28 cellular contexts compared by ENCODE assay signal in genomic region chr15:88489321-88489720, GRCh38. TPM values are rescaled to one million over a fixed set of nuclear protein-coding genes. Genes with fewer than 3 reads are reported as not detected.
DNase-seq lines count a peak whose midpoint lies in the region; ATAC-seq, FAIRE-seq and TF ChIP-seq lines count a peak whose summit lies in the region.
"Had no signal": no experiment of that assay in that cellular context is flagged by ENCODE, and none has a peak within 500 bp of the region (broad histone marks: within the 10 kb centered on the region; RNA-seq: fewer than 3 reads in every experiment).

No MANE protein-coding gene starts in this region.

- H2AFZ ChIP-seq in neural progenitor cell (replicated peaks): no peak overlapping the region
- H2AFZ ChIP-seq: GM23248 had no signal

- H3K27me3 ChIP-seq in neural progenitor cell: peaks cover 6% of the 10 kb centered on the region
- H3K27me3 ChIP-seq: SJCRH30, testis had no signal

- H3K9me3 ChIP-seq in neural progenitor cell (ENCODE audit: low read depth): no peaks in the 10 kb centered on the region
- H3K9me3 ChIP-seq: SJCRH30, testis had no signal

- H3K27ac Mint-ChIP-seq in WTC11: no peak overlapping the region
- no peak overlapping the region for H3K27ac Mint-ChIP-seq in neural progenitor cell
- H3K27ac Mint-ChIP-seq in activated CD4-positive, alpha-beta T cell treated with anti-CD3 and anti-CD28 coated beads, Interleukin-2, amount 10 ng/mL, durations not matched to agents 7 days and 5 days: no peak overlapping the region
- H3K27ac Mint-ChIP-seq: activated CD4-positive, alpha-beta T cell treated with anti-CD3 and anti-CD28 coated beads, Interleukin-2, amount 10 ng/mL, durations not matched to agents 24 days and 14 days; activated CD8-positive, alpha-beta memory T cell treated with anti-CD3 and anti-CD28 coated beads, Interleukin-2, amount 10 ng/mL, durations not matched to agents 7 days and 5 days; activated naive CD8-positive, alpha-beta T cell treated with anti-CD3 and anti-CD28 coated beads, Interleukin-2, amount 10 ng/mL, durations not matched to agents 7 days and 5 days; CD4-positive, alpha-beta T cell; T-helper 1 cell treated with Interleukin-12 subunit alpha and Interleukin-12 subunit beta and Interleukin-4 antibody, amounts not matched to agents 30 μg/mL and 1 μg/mL, for 36 hours had no signal

- no peaks in the 10 kb centered on the region for H3K36me3 ChIP-seq in neural progenitor cell
- H3K36me3 ChIP-seq: SJCRH30 had no signal

- TF ChIP-seq CTCF in GM12864 (IDR thresholded peaks at IDR 0.05; ENCODE audit: low read depth, low read length, missing control alignments) (peak; percentile 14), HFF-Myc (IDR thresholded peaks at IDR 0.05; ENCODE audit: low read depth, low read length, missing control alignments) (peak; percentile 16), WTC11 (IDR thresholded peaks at IDR 0.05) (no peak), neural progenitor cell (IDR thresholded peaks at IDR 0.05) (peak; percentile 20)

- peaks cover 16% of the 10 kb centered on the region for H4K20me1 ChIP-seq in neural progenitor cell (ENCODE audit: low read depth)

- ATAC-seq in WTC11: peak; percentile 15
- ATAC-seq: activated CD8-positive, alpha-beta memory T cell treated with anti-CD3 and anti-CD28 coated beads, Interleukin-2, amount 10 ng/mL, durations not matched to agents 7 days and 5 days; esophagus mucosa had no signal

- peaks cover 16% of the 10 kb centered on the region for H3F3A ChIP-seq in neural progenitor cell (ENCODE audit: low read depth)

- peaks cover 27% of the 10 kb centered on the region for H3K4me1 ChIP-seq in neural progenitor cell
- H3K4me1 ChIP-seq: testis had no signal

- H3K27me3 Mint-ChIP-seq in WTC11 (ENCODE audit: low read depth): peaks cover 6% of the 10 kb centered on the region; the same call in 1 of the 2 replicates
- peaks cover 14% of the 10 kb centered on the region for H3K27me3 Mint-ChIP-seq in neural progenitor cell (ENCODE audit: insufficient read depth, low read depth)
- H3K27me3 Mint-ChIP-seq in activated CD4-positive, alpha-beta T cell treated with anti-CD3 and anti-CD28 coated beads, Interleukin-2, amount 10 ng/mL, durations not matched to agents 7 days and 5 days: no peaks in the 10 kb centered on the region
- H3K27me3 Mint-ChIP-seq: activated CD4-positive, alpha-beta T cell treated with anti-CD3 and anti-CD28 coated beads, Interleukin-2, amount 10 ng/mL, durations not matched to agents 24 days and 14 days; activated CD8-positive, alpha-beta memory T cell treated with anti-CD3 and anti-CD28 coated beads, Interleukin-2, amount 10 ng/mL, durations not matched to agents 7 days and 5 days; activated naive CD8-positive, alpha-beta T cell treated with anti-CD3 and anti-CD28 coated beads, Interleukin-2, amount 10 ng/mL, durations not matched to agents 7 days and 5 days; CD4-positive, alpha-beta T cell had no signal

- no peaks in the 10 kb centered on the region for H3K36me3 Mint-ChIP-seq in WTC11
- H3K36me3 Mint-ChIP-seq in neural progenitor cell: peaks cover 2% of the 10 kb centered on the region
- no peaks in the 10 kb centered on the region for H3K36me3 Mint-ChIP-seq in activated CD4-positive, alpha-beta T cell treated with anti-CD3 and anti-CD28 coated beads, Interleukin-2, amount 10 ng/mL, durations not matched to agents 7 days and 5 days (ENCODE audit: low read depth)
- H3K36me3 Mint-ChIP-seq: activated CD8-positive, alpha-beta memory T cell treated with anti-CD3 and anti-CD28 coated beads, Interleukin-2, amount 10 ng/mL, durations not matched to agents 7 days and 5 days; activated naive CD8-positive, alpha-beta T cell treated with anti-CD3 and anti-CD28 coated beads, Interleukin-2, amount 10 ng/mL, durations not matched to agents 7 days and 5 days had no signal

- POLR2A ChIA-PET in WTC11 (lab: Charles Lee): interaction anchor here (0.5 to 1.2 kb wide), 2 partner anchors 13 to 124 kb away, joined by 3 to 4 read pairs; no protein-coding TSS in a partner anchor
- POLR2A ChIA-PET in activated CD4-positive, alpha-beta T cell treated with anti-CD3 and anti-CD28 coated beads, Interleukin-2, amount 10 ng/mL, durations not matched to agents 7 days and 5 days (lab: Charles Lee): no interaction called here

- no peak overlapping the region for H3K4me3 ChIP-seq in GM12864 (ENCODE audit: low read depth, low read length)
- H3K4me3 ChIP-seq in HFF-Myc (replicated peaks; ENCODE audit: low read depth, low read length): no peak overlapping the region
- no peak overlapping the region for H3K4me3 ChIP-seq in neural progenitor cell
- H3K4me3 ChIP-seq: GM23248, lung, SJCRH30, smooth muscle cell, testis had no signal

- CTCF ChIA-PET in WTC11 (lab: Charles Lee): interaction anchor here (0.5 to 1.7 kb wide), 11 partner anchors 13 to 658 kb away, joined by 3 to 10 read pairs (median 4); partner anchors contain the start of genes ISG20, MRPL46 and MRPS11
- CTCF ChIA-PET in activated CD4-positive, alpha-beta T cell treated with anti-CD3 and anti-CD28 coated beads, Interleukin-2, amount 10 ng/mL, durations not matched to agents 7 days and 5 days (lab: Charles Lee): interaction anchor here (1.1 to 1.3 kb wide), 3 partner anchors 9 to 19 kb away, joined by 3 read pairs; no protein-coding TSS in a partner anchor

- H3K4me1 Mint-ChIP-seq in WTC11: peaks cover 43% of the 10 kb centered on the region
- peaks cover 25% of the 10 kb centered on the region for H3K4me1 Mint-ChIP-seq in neural progenitor cell
- H3K4me1 Mint-ChIP-seq in activated CD4-positive, alpha-beta T cell treated with anti-CD3 and anti-CD28 coated beads, Interleukin-2, amount 10 ng/mL, durations not matched to agents 7 days and 5 days: no peaks in the 10 kb centered on the region
- H3K4me1 Mint-ChIP-seq: activated CD4-positive, alpha-beta T cell treated with anti-CD3 and anti-CD28 coated beads, Interleukin-2, amount 10 ng/mL, durations not matched to agents 24 days and 14 days; activated CD8-positive, alpha-beta memory T cell treated with anti-CD3 and anti-CD28 coated beads, Interleukin-2, amount 10 ng/mL, durations not matched to agents 7 days and 5 days; activated naive CD8-positive, alpha-beta T cell treated with anti-CD3 and anti-CD28 coated beads, Interleukin-2, amount 10 ng/mL, durations not matched to agents 7 days and 5 days had no signal

- FAIRE-seq in HTR-8/SVneo (lab: Jason Lieb, UNC): no peak
- FAIRE-seq: GM19239, kidney, RCC 7860 had no signal

- H3K4me2 ChIP-seq in neural progenitor cell: no peak overlapping the region
- H3K4me2 ChIP-seq: smooth muscle cell had no signal

- no peak overlapping the region for H3K27ac ChIP-seq in neural progenitor cell
- H3K27ac ChIP-seq: GM23248, SJCRH30, testis had no signal

- H3K79me2 ChIP-seq in neural progenitor cell (ENCODE audit: low read depth): no peaks in the 10 kb centered on the region

- H3K9me3 Mint-ChIP-seq in WTC11: no peaks in the 10 kb centered on the region
- H3K9me3 Mint-ChIP-seq in neural progenitor cell: no peaks in the 10 kb centered on the region
- H3K9me3 Mint-ChIP-seq in activated CD4-positive, alpha-beta T cell treated with anti-CD3 and anti-CD28 coated beads, Interleukin-2, amount 10 ng/mL, durations not matched to agents 7 days and 5 days: no peaks in the 10 kb centered on the region
- H3K9me3 Mint-ChIP-seq: activated CD4-positive, alpha-beta T cell treated with anti-CD3 and anti-CD28 coated beads, Interleukin-2, amount 10 ng/mL, durations not matched to agents 24 days and 14 days; activated naive CD8-positive, alpha-beta T cell treated with anti-CD3 and anti-CD28 coated beads, Interleukin-2, amount 10 ng/mL, durations not matched to agents 7 days and 5 days; CD4-positive, alpha-beta T cell; T-helper 1 cell treated with Interleukin-12 subunit alpha and Interleukin-12 subunit beta and Interleukin-4 antibody, amounts not matched to agents 30 μg/mL and 1 μg/mL, for 36 hours had no signal

- no peak for DNase-seq in GM12864 (ENCODE audit: low read depth)
- DNase-seq in HFF-Myc (ENCODE audit: extremely low read depth, low read depth): no peak
- DNase-seq in WTC11 (ENCODE audit: low spot score): no peak
- no peak for DNase-seq in neural progenitor cell (ENCODE audit: low spot score)
- DNase-seq in AG08395 (ENCODE audit: low spot score): no peak
- DNase-seq in activated CD4-positive, alpha-beta T cell treated with anti-CD3 and anti-CD28 coated beads, Interleukin-2, amount 10 ng/mL, durations not matched to agents 7 days and 5 days: no peak
- DNase-seq in activated CD8-positive, alpha-beta memory T cell treated with anti-CD3 and anti-CD28 coated beads, Interleukin-2, amount 50 U/mL, for 4 hours: no peak
- DNase-seq in HTR-8/SVneo (ENCODE audit: insufficient read length, low spot score): no peak
- DNase-seq: activated CD4-positive, alpha-beta T cell treated with anti-CD3 and anti-CD28 coated beads, Interleukin-2, amount 10 ng/mL, durations not matched to agents 24 days and 14 days; activated CD8-positive, alpha-beta memory T cell treated with anti-CD3 and anti-CD28 coated beads, Interleukin-2, amount 10 ng/mL, durations not matched to agents 7 days and 5 days; activated naive CD8-positive, alpha-beta T cell treated with anti-CD3 and anti-CD28 coated beads, Interleukin-2, amount 10 ng/mL, durations not matched to agents 7 days and 5 days; CD4-positive, alpha-beta T cell; DMS 273 treated with DMSO at 0.1 percent for 48 hours; effector memory CD4-positive, alpha-beta T cell; GM23248; kidney; MV-4-11; NCI-H2029; NCI-H345; stimulated activated naive CD4-positive, alpha-beta T cell; testis had no signal

- H3K4me3 Mint-ChIP-seq in WTC11 (no peak overlapping the region), neural progenitor cell (no peak overlapping the region)
- no peak overlapping the region for H3K4me3 Mint-ChIP-seq in activated CD4-positive, alpha-beta T cell treated with anti-CD3 and anti-CD28 coated beads, Interleukin-2, amount 10 ng/mL, durations not matched to agents 7 days and 5 days
- H3K4me3 Mint-ChIP-seq: activated CD4-positive, alpha-beta T cell treated with anti-CD3 and anti-CD28 coated beads, Interleukin-2, amount 10 ng/mL, durations not matched to agents 24 days and 14 days; activated CD8-positive, alpha-beta memory T cell treated with anti-CD3 and anti-CD28 coated beads, Interleukin-2, amount 10 ng/mL, durations not matched to agents 7 days and 5 days; activated naive CD8-positive, alpha-beta T cell treated with anti-CD3 and anti-CD28 coated beads, Interleukin-2, amount 10 ng/mL, durations not matched to agents 7 days and 5 days; CD4-positive, alpha-beta T cell; T-helper 1 cell treated with Interleukin-12 subunit alpha and Interleukin-12 subunit beta and Interleukin-4 antibody, amounts not matched to agents 30 μg/mL and 1 μg/mL, for 36 hours had no signal

- H3K9ac ChIP-seq in neural progenitor cell: no peak overlapping the region
- H3K9ac ChIP-seq: GM23248 had no signal

RNA-seq across cellular contexts. Expression of gene MRPS11, which starts 21.8 kb away (rescaled TPM):
- total RNA-seq in WTC11 (2021) (43.5 to 49.1 TPM (median 45.9 TPM) in 3 replicates), neural progenitor cell (ENCODE audit: low replicate concordance) (15.8 and 20.6 TPM in 2 replicates)
- 10 to 100 TPM; 53.3 to 57.9 TPM for total RNA-seq in activated CD4-positive, alpha-beta T cell treated with anti-CD3 and anti-CD28 coated beads, Interleukin-2, amount 10 ng/mL, durations not matched to agents 7 days and 5 days

RNA-seq across cellular contexts. Expression of gene MRPL46, which starts 22.1 kb away (rescaled TPM):
- total RNA-seq in WTC11 (2021) (23.2 to 26.8 TPM (median 24.3 TPM) in 3 replicates), neural progenitor cell (ENCODE audit: low replicate concordance) (17.8 and 20.4 TPM in 2 replicates)
- 10 to 100 TPM; 25.9 to 26.0 TPM for total RNA-seq in activated CD4-positive, alpha-beta T cell treated with anti-CD3 and anti-CD28 coated beads, Interleukin-2, amount 10 ng/mL, durations not matched to agents 7 days and 5 days

RNA-seq across cellular contexts. Expression of gene DET1, which starts 57.2 kb away (rescaled TPM):
- total RNA-seq in WTC11 (2021) (5.8 to 6.1 TPM (median 6.1 TPM) in 3 replicates), neural progenitor cell (ENCODE audit: low replicate concordance) (19.0 and 21.3 TPM in 2 replicates)
- total RNA-seq in activated CD4-positive, alpha-beta T cell treated with anti-CD3 and anti-CD28 coated beads, Interleukin-2, amount 10 ng/mL, durations not matched to agents 7 days and 5 days: 1 to 10 TPM; 4.9 to 5.0 TPM
